2 cellular contexts compared by ENCODE assay signal in the genomic region with DNA sequence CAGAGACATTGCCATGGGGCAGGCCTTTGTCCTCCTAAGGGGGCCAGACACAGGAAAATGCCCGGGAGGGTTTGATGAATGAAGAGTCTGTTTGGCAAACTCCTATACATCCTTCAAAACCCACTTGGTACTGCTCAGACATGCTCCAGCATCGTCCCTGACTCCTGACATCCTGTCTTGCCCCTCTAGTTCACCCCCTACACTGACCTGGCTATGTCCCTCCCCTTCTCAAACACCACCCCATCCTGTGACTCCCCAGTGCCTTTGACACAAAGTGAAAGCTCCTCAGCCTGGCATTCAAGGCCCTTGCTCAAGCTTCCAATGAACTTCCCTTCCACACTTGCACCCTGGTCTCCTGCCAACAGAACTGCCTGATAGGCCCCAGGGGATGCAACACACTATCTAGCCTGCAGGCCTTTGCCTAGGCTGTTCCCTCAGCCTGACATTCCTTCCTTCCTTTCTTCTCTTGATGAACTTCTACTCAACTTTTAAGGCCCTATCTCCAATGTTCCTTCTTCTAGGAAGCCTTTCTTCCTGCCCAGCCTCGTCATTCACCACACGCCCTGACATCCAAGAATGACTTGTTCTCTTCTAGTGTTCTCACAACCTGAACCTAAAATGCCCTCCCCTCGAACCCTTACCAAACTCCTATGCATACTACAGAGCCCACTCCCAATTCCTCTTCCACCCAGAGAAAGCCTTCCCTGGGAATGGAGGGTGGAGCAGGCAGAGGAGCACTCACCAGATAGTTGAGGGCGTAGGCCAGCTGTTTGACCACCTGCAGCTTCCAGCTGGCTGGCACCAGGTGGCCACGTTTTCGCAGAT.
TF ChIP-seq lines count a peak whose summit lies in the region.

No MANE protein-coding gene starts in this region.

TF ChIP-seq in SK-N-SH treated with all-trans-retinoic acid at 6 μM for 48 hours, 23 proteins besides CTCF, POLR2A, EP300 and RAD21:
- TF ChIP-seq ZFP3 (CRISPR knock-in tag; IDR thresholded peaks at IDR 0.05) (peak; percentile 97), ESRRG (CRISPR knock-in tag; IDR thresholded peaks at IDR 0.05) (no peak)

TF ChIP-seq in SK-N-SH, 30 proteins besides CTCF, POLR2A, EP300 and RAD21:
- no peak for TF ChIP-seq MXI1 (IDR thresholded peaks at IDR 0.05; ENCODE audit: low read depth, low read length)
- no peak for TF ChIP-seq FOXM1 (IDR thresholded peaks at IDR 0.05; ENCODE audit: low read depth)
- no peak for TF ChIP-seq JUND (IDR thresholded peaks at IDR 0.05)
- TF ChIP-seq MEF2A (IDR thresholded peaks at IDR 0.05; ENCODE audit: borderline replicate concordance, low read depth), result no peak
- TF ChIP-seq, protein P1, sequence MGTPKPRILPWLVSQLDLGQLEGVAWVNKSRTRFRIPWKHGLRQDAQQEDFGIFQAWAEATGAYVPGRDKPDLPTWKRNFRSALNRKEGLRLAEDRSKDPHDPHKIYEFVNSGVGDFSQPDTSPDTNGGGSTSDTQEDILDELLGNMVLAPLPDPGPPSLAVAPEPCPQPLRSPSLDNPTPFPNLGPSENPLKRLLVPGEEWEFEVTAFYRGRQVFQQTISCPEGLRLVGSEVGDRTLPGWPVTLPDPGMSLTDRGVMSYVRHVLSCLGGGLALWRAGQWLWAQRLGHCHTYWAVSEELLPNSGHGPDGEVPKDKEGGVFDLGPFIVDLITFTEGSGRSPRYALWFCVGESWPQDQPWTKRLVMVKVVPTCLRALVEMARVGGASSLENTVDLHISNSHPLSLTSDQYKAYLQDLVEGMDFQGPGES (IDR thresholded peaks at IDR 0.05; ENCODE audit: low read depth, low read length), result no peak
- no peak for TF ChIP-seq TEAD4 (IDR thresholded peaks at IDR 0.05; ENCODE audit: borderline replicate concordance, insufficient read depth)
- no peak for TF ChIP-seq POLR2AphosphoS5 (IDR thresholded peaks at IDR 0.05; ENCODE audit: low read depth, low read length)
- TF ChIP-seq ELF1 (IDR thresholded peaks at IDR 0.05), result no peak
- TF ChIP-seq, protein P2, sequence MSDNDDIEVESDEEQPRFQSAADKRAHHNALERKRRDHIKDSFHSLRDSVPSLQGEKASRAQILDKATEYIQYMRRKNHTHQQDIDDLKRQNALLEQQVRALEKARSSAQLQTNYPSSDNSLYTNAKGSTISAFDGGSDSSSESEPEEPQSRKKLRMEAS (IDR thresholded peaks at IDR 0.05; ENCODE audit: low read depth), result no peak
- TF ChIP-seq, protein P3, sequence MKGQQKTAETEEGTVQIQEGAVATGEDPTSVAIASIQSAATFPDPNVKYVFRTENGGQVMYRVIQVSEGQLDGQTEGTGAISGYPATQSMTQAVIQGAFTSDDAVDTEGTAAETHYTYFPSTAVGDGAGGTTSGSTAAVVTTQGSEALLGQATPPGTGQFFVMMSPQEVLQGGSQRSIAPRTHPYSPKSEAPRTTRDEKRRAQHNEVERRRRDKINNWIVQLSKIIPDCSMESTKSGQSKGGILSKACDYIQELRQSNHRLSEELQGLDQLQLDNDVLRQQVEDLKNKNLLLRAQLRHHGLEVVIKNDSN (IDR thresholded peaks at IDR 0.05; ENCODE audit: borderline replicate concordance, low read depth), result no peak
- no peak for TF ChIP-seq NFIC (IDR thresholded peaks at IDR 0.05; ENCODE audit: borderline replicate concordance)
- TF ChIP-seq CHD2 (IDR thresholded peaks at IDR 0.05; ENCODE audit: low read length, partially characterized antibody), result no peak
- TF ChIP-seq FOXJ3 (CRISPR knock-in tag; IDR thresholded peaks at IDR 0.05), result no peak
- no peak for TF ChIP-seq YY1 (IDR thresholded peaks at IDR 0.05; ENCODE audit: low read depth)
